Comparison of ENCODE assay signal across 8 cellular contexts in genomic region chr7:150406565-150407421, GRCh38. TPM values are rescaled to one million over a fixed set of nuclear protein-coding genes. Genes with fewer than 3 reads are reported as not detected.
DNase-seq lines count a peak whose midpoint lies in the region; ATAC-seq and TF ChIP-seq lines count a peak whose summit lies in the region.

No MANE protein-coding gene starts in this region.

- no peaks in the 10 kb centered on the region; the same call in 1 of the 2 replicates for H3K79me2 ChIP-seq in OCI-LY7 (ENCODE audit: insufficient read depth, low read depth, low read length)

- no peak for TF ChIP-seq CTCF in OCI-LY7 (conservative IDR thresholded peaks at IDR 0.05; ENCODE audit: low read length)
- no peak for TF ChIP-seq CTCF in coronary artery (IDR thresholded peaks at IDR 0.05)
- no peak for TF ChIP-seq CTCF in nephron progenitor cell (IDR thresholded peaks at IDR 0.05)

- no TSS peak for BruUV-seq in OCI-LY7 (replicated peaks; lab: Mats Ljungman, UMichigan)

- intact Hi-C loops in OCI-LY7 (cut with micrococcal nuclease; ENCODE audit: unreplicated experiment): loop anchor here (2.0 kb wide), 1 partner anchor 38 kb away; the partner anchor contains the start of gene REPIN1

- H4K20me1 ChIP-seq in OCI-LY7 (ENCODE audit: insufficient read depth, low read length): no peaks in the 10 kb centered on the region

- CTCF ChIA-PET in OCI-LY7 (lab: Charles Lee; ENCODE audit: unreplicated experiment): no interaction called here

- DNase-seq in activated CD4-positive, CD25-positive, alpha-beta regulatory T cell (lab: John Stamatoyannopoulos, UW): no peak
- DNase-seq in OCI-LY7 (ENCODE audit: low spot score): peak; percentile 78
- DNase-seq in coronary artery (ENCODE audit: low spot score): no peak
- DNase-seq in nephron progenitor cell: no peak
- no peak for DNase-seq in SW 1271 (lab: John Stamatoyannopoulos, UW)
- no peak for DNase-seq in NCI-H2227 treated with DMSO at 0.1 percent for 48 hours (lab: John Stamatoyannopoulos, UW)

- peak overlapping the region; percentile 96 for H3K4me2 ChIP-seq in OCI-LY7 (ENCODE audit: low read length)

- peak overlapping the region; percentile 91 for H3K4me3 Mint-ChIP-seq in nephron progenitor cell

- peak; percentile 69 to 70 for ATAC-seq in activated CD4-positive, CD25-positive, alpha-beta regulatory T cell treated with anti-CD3 and anti-CD28 coated beads, Interleukin-2, amount 50 U/mL, for 24 hours
- peak; percentile 43 for ATAC-seq in HG02840 (IDR thresholded peaks at IDR 0.05; ENCODE audit: low FRiP score, unreplicated experiment)

- H3K27ac ChIP-seq in OCI-LY7 (ENCODE audit: low read depth, low read length, poor library complexity, severe bottlenecking) (peak overlapping the region; percentile 89), coronary artery (peak overlapping the region; percentile 89 to 92)

- peak overlapping the region; percentile 41 for H3K27ac Mint-ChIP-seq in nephron progenitor cell

- POLR2A ChIA-PET in OCI-LY7 (lab: Charles Lee): interaction anchor here (0.8 to 3.2 kb wide), 12 partner anchors 22 to 569 kb away, joined by 3 to 20 read pairs (median 7); partner anchors contain the start of gene REPIN1

- H3K9me2 ChIP-seq in OCI-LY7 (ENCODE audit: insufficient read depth, low read length): no peaks in the 10 kb centered on the region

- H3K9me3 ChIP-seq in OCI-LY7 (ENCODE audit: low read length): no peaks in the 10 kb centered on the region

- peaks cover 14% of the 10 kb centered on the region for H3K36me3 Mint-ChIP-seq in nephron progenitor cell (ENCODE audit: low read depth)

- H3K27me3 Mint-ChIP-seq in nephron progenitor cell (ENCODE audit: low read depth, poor library complexity): peaks cover 17% of the 10 kb centered on the region

- H3K4me3 ChIP-seq in OCI-LY7 (ENCODE audit: low read depth, low read length, poor library complexity, severe bottlenecking) (peak overlapping the region; percentile 80), coronary artery (peak overlapping the region; percentile 77)

- H3K9me3 Mint-ChIP-seq in nephron progenitor cell: no peaks in the 10 kb centered on the region

- peak overlapping the region; percentile 56; the same call in 1 of the 2 replicates for H2AFZ ChIP-seq in OCI-LY7 (ENCODE audit: low read length)

- H3K4me1 ChIP-seq in OCI-LY7 (ENCODE audit: insufficient read depth, low read length, poor library complexity, severe bottlenecking): peaks cover 40% of the 10 kb centered on the region

- H3K36me3 ChIP-seq in OCI-LY7 (ENCODE audit: insufficient read depth, low read length): peaks cover 10% of the 10 kb centered on the region

- peaks cover 77% of the 10 kb centered on the region for H3K4me1 Mint-ChIP-seq in nephron progenitor cell

RNA-seq across cellular contexts. Expression of gene ZNF775, which starts 27.7 kb away (rescaled TPM):
- 4.7 and 5.5 TPM in 2 replicates for total RNA-seq in OCI-LY7 (2014; rRNA removed; shearing (Covaris generic))
- 6.5 and 7.7 TPM in 2 replicates for total RNA-seq in OCI-LY7 (2022)

RNA-seq across cellular contexts. Expression of gene REPIN1, which starts 38.2 kb away (rescaled TPM):
- total RNA-seq in OCI-LY7 (2014; rRNA removed; shearing (Covaris generic)): 36.9 and 46.2 TPM in 2 replicates
- 19.0 and 21.7 TPM in 2 replicates for total RNA-seq in OCI-LY7 (2022)

RNA-seq across cellular contexts. Expression of gene GIMAP8, which starts 43.6 kb away (rescaled TPM):
- not detected in 2 replicates for total RNA-seq in OCI-LY7 (2014; rRNA removed; shearing (Covaris generic))
- total RNA-seq in OCI-LY7 (2022): not detected in 2 replicates
